In genomic region chr20:59514554-59514953, GRCh38 we compare ENCODE assay signal across 1 cellular context.
TF ChIP-seq lines count a peak whose summit lies in the region.

No MANE protein-coding gene starts in this region.

TF ChIP-seq in WTC11, 78 proteins besides CTCF, POLR2A, EP300 and RAD21 (continued from another document):
- TF ChIP-seq ESRRA (CRISPR knock-in tag; IDR thresholded peaks at IDR 0.05; ENCODE audit: borderline replicate concordance) = no peak
- TF ChIP-seq TCF7 (CRISPR knock-in tag; IDR thresholded peaks at IDR 0.05; ENCODE audit: low read depth) = no peak
- no peak for TF ChIP-seq JAZF1 (CRISPR knock-in tag; IDR thresholded peaks at IDR 0.05)
